ENCODE assay signal across 23 cellular contexts in genomic region chrX:46324166-46324565, GRCh38.
DNase-seq lines count a peak whose midpoint lies in the region; ATAC-seq, FAIRE-seq and TF ChIP-seq lines count a peak whose summit lies in the region.
"Had no signal": no experiment of that assay in that cellular context is flagged by ENCODE, and none has a peak within 500 bp of the region (broad histone marks: within the 10 kb centered on the region; RNA-seq: fewer than 3 reads in every experiment).

No MANE protein-coding gene starts in this region.

- H3K27me3 ChIP-seq in GM23338 (ENCODE audit: insufficient read depth) (no peaks in the 10 kb centered on the region), PC-9 (ENCODE audit: insufficient read depth, low read depth) (no peaks in the 10 kb centered on the region), mesenchymal stem cell (ENCODE audit: control insufficient read depth in 1 of 2, insufficient read depth in 1 of 2, low read length in 2 of 2) (peaks cover 0 to 50% of the 10 kb centered on the region in 2 experiments)
- H3K27me3 ChIP-seq: BLaER1 had no signal

- WGBS in A549 (ENCODE audit: missing lambda C conversion rate): 95% methylated on average over 3 of the region's 3 CpGs
- WGBS in mesenchymal stem cell: 90% methylated on average over 1 of the region's 3 CpGs

- H3K9me3 Mint-ChIP-seq in GM23338: no peaks in the 10 kb centered on the region
- H3K9me3 Mint-ChIP-seq: CD4-positive, alpha-beta T cell had no signal

- BruUV-seq in PC-9 (replicated peaks; lab: Mats Ljungman, UMichigan): no TSS peak

- H3K4me3 ChIP-seq in A549: no peak overlapping the region
- no peak overlapping the region for H3K4me3 ChIP-seq in GM23338
- no peak overlapping the region for H3K4me3 ChIP-seq in PC-9
- H3K4me3 ChIP-seq in mesenchymal stem cell (ENCODE audit: insufficient read depth in 1 of 2, low read depth in 1 of 2, low read length in 2 of 2): no peak overlapping the region
- H3K4me3 ChIP-seq: BLaER1 had no signal

- peak overlapping the region; percentile 82; the same call in 2 of the 3 replicates for H3K4me2 ChIP-seq in A549
- H3K4me2 ChIP-seq in GM23338: peak overlapping the region; percentile 37; the same call in 1 of the 2 replicates
- peak overlapping the region; percentile 72 for H3K4me2 ChIP-seq in PC-9
- H3K4me2 ChIP-seq in mesenchymal stem cell (ENCODE audit: low read length, poor library complexity, severe bottlenecking): no peak overlapping the region
- H3K4me2 ChIP-seq: BLaER1 had no signal

- H3K27ac ChIP-seq in A549 (peak overlapping the region; percentile 93 to 99), GM23338 (ENCODE audit: low read depth) (peak overlapping the region; percentile 43; the same call in 1 of the 2 replicates), PC-9 (peak overlapping the region; percentile 100), mesenchymal stem cell (ENCODE audit: low read length, poor library complexity, severe bottlenecking) (no peak overlapping the region), caudate nucleus (ENCODE audit: low read depth, low read length) (no peak overlapping the region)
- H3K27ac ChIP-seq: BLaER1 had no signal

- no peak for TF ChIP-seq EP300 in A549 (IDR thresholded peaks at IDR 0.05)

- no peak overlapping the region for H3K14ac ChIP-seq in mesenchymal stem cell (ENCODE audit: low read length in 2 of 2)

- TF ChIP-seq RAD21 in A549 (conservative IDR thresholded peaks at IDR 0.05 in 1 of 2, IDR thresholded peaks at IDR 0.05 in 1 of 2): no peak

- no peak overlapping the region for H3K4ac ChIP-seq in mesenchymal stem cell (ENCODE audit: low read depth in 1 of 2, low read length in 2 of 2)

- TF ChIP-seq CTCF in A549 (IDR thresholded peaks at IDR 0.05): no peak
- no peak for TF ChIP-seq CTCF in GM23338 (conservative IDR thresholded peaks at IDR 0.05; ENCODE audit: low read depth in 2 of 2)
- no peak for TF ChIP-seq CTCF in PC-9 (conservative IDR thresholded peaks at IDR 0.05)

- H3K18ac ChIP-seq in mesenchymal stem cell (ENCODE audit: low read depth in 1 of 2, low read length in 2 of 2): no peak overlapping the region

- FAIRE-seq in A549 (lab: Jason Lieb, UNC): no peak

- H3K4me1 ChIP-seq in A549: peaks cover 78% of the 10 kb centered on the region
- H3K4me1 ChIP-seq in GM23338 (ENCODE audit: insufficient read depth): peaks cover 22% of the 10 kb centered on the region; the same call in 1 of the 2 replicates
- peaks cover 39% of the 10 kb centered on the region for H3K4me1 ChIP-seq in PC-9 (replicated peaks; ENCODE audit: insufficient read depth)
- peaks cover 3% of the 10 kb centered on the region for H3K4me1 ChIP-seq in mesenchymal stem cell (ENCODE audit: control insufficient read depth, insufficient read depth, low read depth, low read length)
- H3K4me1 ChIP-seq: BLaER1 had no signal

- H2AFZ ChIP-seq in GM23338 (no peak overlapping the region), PC-9 (no peak overlapping the region), mesenchymal stem cell (ENCODE audit: low read depth, low read length) (no peak overlapping the region)

- H4K20me1 ChIP-seq in GM23338 (replicated peaks; ENCODE audit: insufficient read depth) (no peaks in the 10 kb centered on the region), PC-9 (ENCODE audit: insufficient read depth) (no peaks in the 10 kb centered on the region)
- H4K20me1 ChIP-seq: BLaER1 had no signal

- POLR2A ChIA-PET in A549 (lab: Yijun Ruan, JAX): interaction anchor here (1.3 to 3.2 kb wide), 3 partner anchors 10 to 474 kb away, joined by 4 to 27 read pairs (median 10); no protein-coding TSS in a partner anchor
- POLR2A ChIA-PET in PC-9 (lab: Charles Lee; ENCODE audit: unreplicated experiment): interaction anchor here (0.7 kb wide), 1 partner anchor 447 kb away, joined by 3 read pairs; no protein-coding TSS in a partner anchor

- H2BK12ac ChIP-seq in mesenchymal stem cell (ENCODE audit: low read length in 2 of 2): no peak overlapping the region

- peak overlapping the region; percentile 70 for H2AK5ac ChIP-seq in mesenchymal stem cell (ENCODE audit: low read length, severe bottlenecking)

- DNase-seq in A549 (ENCODE audit: low read depth in 1 of 2, low spot score in 1 of 2) (no peak), GM23338 (ENCODE audit: low spot score) (no peak), PC-9 (no peak), mesenchymal stem cell (no peak), DMS79 treated with DMSO at 0.1 percent for 48 hours (lab: John Stamatoyannopoulos, UW) (no peak), cardiac septum (ENCODE audit: low spot score) (no peak), caudate nucleus (lab: John Stamatoyannopoulos, UW) (no peak), Kasumi-1 (lab: John Stamatoyannopoulos, UW) (no peak)
- DNase-seq: ACHN; CD4-positive, alpha-beta T cell; COR-L47; DMS79; HCEC 1CT; KG1; NCI-H1694; NCI-H2081; NCI-H2171; NCI-H345; NCI-H524; NCI-H82; RPMI8226; SIG-M5 had no signal

- H3K79me2 ChIP-seq in GM23338 (replicated peaks; ENCODE audit: insufficient read depth): no peaks in the 10 kb centered on the region
- H3K79me2 ChIP-seq in PC-9 (ENCODE audit: low read depth): no peaks in the 10 kb centered on the region

- no peak overlapping the region for H4K8ac ChIP-seq in mesenchymal stem cell (ENCODE audit: low read length)

- no peak overlapping the region for H2BK120ac ChIP-seq in mesenchymal stem cell (ENCODE audit: low read depth, low read length)

- intact Hi-C loops in PC-9 (cut with micrococcal nuclease; ENCODE audit: unreplicated experiment) (loop anchor here (2.0 kb wide), 1 partner anchor 115 kb away; no protein-coding TSS in a partner anchor), cardiac septum (cut with DNase I) (no loop called here)

- H3K9ac ChIP-seq in mesenchymal stem cell (ENCODE audit: low read length): no peak overlapping the region
- H3K9ac ChIP-seq: BLaER1 had no signal

- H3K27me3 Mint-ChIP-seq in GM23338 (ENCODE audit: insufficient read depth, low read depth, poor library complexity): peaks cover 2% of the 10 kb centered on the region
- H3K27me3 Mint-ChIP-seq: CD4-positive, alpha-beta T cell had no signal

- H3K27ac Mint-ChIP-seq in GM23338: no peak overlapping the region

- H3K9me2 ChIP-seq in GM23338 (ENCODE audit: insufficient read depth) (no peaks in the 10 kb centered on the region), PC-9 (ENCODE audit: insufficient read depth) (no peaks in the 10 kb centered on the region)

- no peak overlapping the region for H2BK15ac ChIP-seq in mesenchymal stem cell (ENCODE audit: low read depth, poor library complexity, severe bottlenecking)

- no peaks in the 10 kb centered on the region for H3K36me3 ChIP-seq in GM23338 (ENCODE audit: insufficient read depth)
- no peaks in the 10 kb centered on the region for H3K36me3 ChIP-seq in PC-9 (ENCODE audit: low read depth)
- H3K36me3 ChIP-seq in mesenchymal stem cell (ENCODE audit: control insufficient read depth in 1 of 2, insufficient read depth in 2 of 2, low read depth in 1 of 2, low read length in 2 of 2): no peaks in the 10 kb centered on the region
- H3K36me3 ChIP-seq: BLaER1 had no signal

- no peak for ATAC-seq in A549
- no peak for ATAC-seq in GM23338

- H3K9me3 ChIP-seq in A549 (no peaks in the 10 kb centered on the region), PC-9 (ENCODE audit: insufficient read depth, low read depth) (no peaks in the 10 kb centered on the region), mesenchymal stem cell (ENCODE audit: control insufficient read depth, low read length) (no peaks in the 10 kb centered on the region)
- H3K9me3 ChIP-seq: BLaER1 had no signal

- no peak overlapping the region for H2BK5ac ChIP-seq in mesenchymal stem cell (ENCODE audit: low read depth, low read length, poor library complexity, severe bottlenecking)

- H3K23ac ChIP-seq in mesenchymal stem cell (ENCODE audit: low read length in 2 of 2): no peak overlapping the region

- TF ChIP-seq POLR2A in A549 (IDR thresholded peaks at IDR 0.05; ENCODE audit: low read length): no peak

- H3K36me3 Mint-ChIP-seq in GM23338 (ENCODE audit: low read depth): no peaks in the 10 kb centered on the region

- CTCF ChIA-PET in A549 (lab: Yijun Ruan, JAX): interaction anchor here (0.6 to 3.7 kb wide), 3 partner anchors 52 to 548 kb away, joined by 3 to 18 read pairs (median 3); no protein-coding TSS in a partner anchor
- CTCF ChIA-PET in PC-9 (lab: Charles Lee): no interaction called here

- no peaks in the 10 kb centered on the region for H3K79me1 ChIP-seq in mesenchymal stem cell (replicated peaks; ENCODE audit: low read length, poor library complexity, severe bottlenecking)

- H3K4me1 Mint-ChIP-seq in GM23338: peaks cover 46% of the 10 kb centered on the region

- no peaks in the 10 kb centered on the region for H3F3A ChIP-seq in GM23338 (replicated peaks; ENCODE audit: low read depth)
- peaks cover 22% of the 10 kb centered on the region for H3F3A ChIP-seq in PC-9 (ENCODE audit: insufficient read depth, low read depth)

- H4K91ac ChIP-seq in mesenchymal stem cell (ENCODE audit: low read length): no peak overlapping the region

- no peak overlapping the region for H3K4me3 Mint-ChIP-seq in GM23338
- H3K4me3 Mint-ChIP-seq: CD4-positive, alpha-beta T cell had no signal

TF ChIP-seq in A549, 52 proteins besides CTCF, POLR2A, EP300 and RAD21 (continues in another document):
- TF ChIP-seq MAFK (IDR thresholded peaks at IDR 0.05; ENCODE audit: partially characterized antibody) (no peak), MAX (IDR thresholded peaks at IDR 0.05) (no peak), RNF2 (IDR thresholded peaks at IDR 0.05; ENCODE audit: borderline replicate concordance, low read depth) (no peak), RFX5 (IDR thresholded peaks at IDR 0.05) (no peak), NR3C1 (IDR thresholded peaks at IDR 0.05) (no peak), ZSCAN20 (CRISPR knock-in tag; IDR thresholded peaks at IDR 0.05) (no peak), SMC3 (IDR thresholded peaks at IDR 0.05) (no peak), FOSB (CRISPR knock-in tag; IDR thresholded peaks at IDR 0.05) (no peak)

Comparison
In these comparisons a context has a peak if more than half of its experiments do, and no peak if none do; other contexts are left out.
1. H3K27ac ChIP-seq: peak in A549 (2 of 2), GM23338 (single experiment) and PC-9 (single experiment); none in mesenchymal stem cell (single experiment) and caudate nucleus (single experiment).